ENCODE assay signal across 1 cellular context in genomic region chr21:15953551-15954116, GRCh38.
TF ChIP-seq lines count a peak whose summit lies in the region.

No MANE protein-coding gene starts in this region.

TF ChIP-seq in HEK293, 187 proteins besides CTCF, POLR2A, EP300 and RAD21 (continued from another document):
- TF ChIP-seq SALL2 (tag by site-specific recombination; IDR thresholded peaks at IDR 0.05; ENCODE audit: borderline replicate concordance) (no peak), ZNF610 (tag by site-specific recombination; IDR thresholded peaks at IDR 0.05; ENCODE audit: borderline replicate concordance) (no peak), ZFP41 (tag by site-specific recombination; IDR thresholded peaks at IDR 0.05; ENCODE audit: borderline replicate concordance) (no peak), ZNF561 (tag by site-specific recombination; IDR thresholded peaks at IDR 0.05; ENCODE audit: borderline replicate concordance) (no peak), ZNF510 (tag by site-specific recombination; IDR thresholded peaks at IDR 0.05; ENCODE audit: insufficient replicate concordance) (no peak), ZNF426 (tag by site-specific recombination; IDR thresholded peaks at IDR 0.05) (no peak), ZNF335 (tag by site-specific recombination; conservative IDR thresholded peaks at IDR 0.05) (no peak), ZNF366 (tag by site-specific recombination; conservative IDR thresholded peaks at IDR 0.05) (no peak), ZNF670 (tag by site-specific recombination; IDR thresholded peaks at IDR 0.05; ENCODE audit: low read depth) (no peak), RBAK (tag by site-specific recombination; IDR thresholded peaks at IDR 0.05) (no peak), ZNF266 (tag by site-specific recombination; IDR thresholded peaks at IDR 0.05; ENCODE audit: low read depth) (no peak), ZNF529 (tag by site-specific recombination; IDR thresholded peaks at IDR 0.05; ENCODE audit: insufficient replicate concordance) (peak; percentile 84), SETDB1 (IDR thresholded peaks at IDR 0.05; ENCODE audit: insufficient read length, low read length) (peak; percentile 98), PBX3 (CRISPR knock-in tag; IDR thresholded peaks at IDR 0.05) (no peak)
